ENCODE assay signal across 23 cellular contexts in genomic region chr20:46157076-46157592, GRCh38. TPM values are rescaled to one million over a fixed set of nuclear protein-coding genes. Genes with fewer than 3 reads are reported as not detected.
A peak's percentile ranks its signal among the peaks of the same experiment; 100 is the strongest.
DNase-seq lines count a peak whose midpoint lies in the region; ATAC-seq, FAIRE-seq and TF ChIP-seq lines count a peak whose summit lies in the region.
"Had no signal": no experiment of that assay in that cellular context is flagged by ENCODE, and none has a peak within 500 bp of the region (broad histone marks: within the 10 kb centered on the region; RNA-seq: fewer than 3 reads in every experiment).

No MANE protein-coding gene starts in this region.

- peaks cover 14% of the 10 kb centered on the region for H3K27me3 Mint-ChIP-seq in neural progenitor cell (ENCODE audit: insufficient read depth, low read depth)

- no peak for TF ChIP-seq RAD21 in HepG2 (CRISPR knock-in tag; IDR thresholded peaks at IDR 0.05)
- TF ChIP-seq RAD21 in K562 (CRISPR knock-in tag; conservative IDR thresholded peaks at IDR 0.05 in 1 of 2, IDR thresholded peaks at IDR 0.05 in 1 of 2) = no peak

- TF ChIP-seq EP300 in HepG2 (IDR thresholded peaks at IDR 0.05; ENCODE audit: low read depth in 2 of 2, low read length in 2 of 2) (no peak), HepG2 (CRISPR knock-in tag; IDR thresholded peaks at IDR 0.05; ENCODE audit: borderline replicate concordance) (no peak), K562 (IDR thresholded peaks at IDR 0.05; ENCODE audit: low read length) (no peak), ovary (IDR thresholded peaks at IDR 0.05) (no peak)

- peaks cover 4 to 50% of the 10 kb centered on the region in 2 experiments; a peak in 4 of 5 replicates for H3K27me3 ChIP-seq in HepG2 (ENCODE audit: control insufficient read depth in 1 of 2, insufficient read depth in 2 of 2, low read length in 2 of 2)
- H3K27me3 ChIP-seq in right lobe of liver = no peaks in the 10 kb centered on the region
- H3K27me3 ChIP-seq in K562 (ENCODE audit: control insufficient read depth in 2 of 2, insufficient read depth in 2 of 2, low read length in 2 of 2) = peaks cover 23 to 58% of the 10 kb centered on the region in 2 experiments; a peak in 3 of 5 replicates
- no peaks in the 10 kb centered on the region for H3K27me3 ChIP-seq in neural progenitor cell
- H3K27me3 ChIP-seq in ovary = no peaks in the 10 kb centered on the region
- H3K27me3 ChIP-seq: BLaER1 treated with 17β-estradiol and CSF1 and Interleukin-3, amounts not matched to agents 10 nM and 100 nM had no signal

- CTCF ChIA-PET in HepG2 (lab: Yijun Ruan, JAX; ENCODE audit: low intra/inter-chr PET ratio, low total read pairs) (no interaction called here), K562 (lab: Yijun Ruan, JAX; ENCODE audit: low intra/inter-chr PET ratio) (no interaction called here)

- H3K4me3 Mint-ChIP-seq in neural progenitor cell = no peak overlapping the region
- H3K4me3 Mint-ChIP-seq: B cell; CD4-positive, alpha-beta T cell; CD8-positive, alpha-beta T cell had no signal

- H3K4me2 ChIP-seq in HepG2 (ENCODE audit: low read depth, low read length) (no peak overlapping the region), K562 (ENCODE audit: insufficient read depth, low read length) (no peak overlapping the region), neural progenitor cell (peak overlapping the region; percentile 34)
- H3K4me2 ChIP-seq: A549 had no signal

- H3K9me3 Mint-ChIP-seq in neural progenitor cell = no peaks in the 10 kb centered on the region
- H3K9me3 Mint-ChIP-seq: CD4-positive, alpha-beta T cell; CD8-positive, alpha-beta T cell had no signal

- ATAC-seq in HepG2 (no peak), right lobe of liver (no peak), K562 (no peak)
- ATAC-seq: A549; CD8-positive, alpha-beta T cell had no signal

- peaks cover 4% of the 10 kb centered on the region for H3F3A ChIP-seq in neural progenitor cell (ENCODE audit: low read depth)

- no peaks in the 10 kb centered on the region for H3K9me3 ChIP-seq in HepG2 (ENCODE audit: low read length)
- no peaks in the 10 kb centered on the region for H3K9me3 ChIP-seq in right lobe of liver
- no peaks in the 10 kb centered on the region for H3K9me3 ChIP-seq in K562 (replicated peaks; ENCODE audit: control insufficient read depth, insufficient read depth, low read depth, low read length)
- H3K9me3 ChIP-seq in neural progenitor cell (ENCODE audit: low read depth) = no peaks in the 10 kb centered on the region
- H3K9me3 ChIP-seq in ovary = no peaks in the 10 kb centered on the region
- H3K9me3 ChIP-seq: A549; BLaER1 treated with 17β-estradiol and CSF1 and Interleukin-3, amounts not matched to agents 10 nM and 100 nM; Caco-2 had no signal

- no peak for TF ChIP-seq CTCF in HepG2 (CRISPR knock-in tag; IDR thresholded peaks at IDR 0.05)
- TF ChIP-seq CTCF in right lobe of liver (IDR thresholded peaks at IDR 0.05) = no peak
- no peak for TF ChIP-seq CTCF in K562 (IDR thresholded peaks at IDR 0.05 in 2 of 3, conservative IDR thresholded peaks at IDR 0.05 in 1 of 3; ENCODE audit: insufficient read depth in 2 of 3, low read depth in 1 of 3, low read length in 3 of 3)
- no peak for TF ChIP-seq CTCF in neural progenitor cell (IDR thresholded peaks at IDR 0.05)
- TF ChIP-seq CTCF in ovary (IDR thresholded peaks at IDR 0.05) = no peak

- no peak for FAIRE-seq in HepG2 (lab: Jason Lieb, UNC)
- no peak for FAIRE-seq in K562 (lab: Jason Lieb, UNC)
- FAIRE-seq: A549, D721Med, G401.6, GM12891 had no signal

- H2AFZ ChIP-seq in HepG2 (ENCODE audit: low read length) = no peak overlapping the region
- no peak overlapping the region for H2AFZ ChIP-seq in K562 (ENCODE audit: low read depth, low read length)
- no peak overlapping the region for H2AFZ ChIP-seq in neural progenitor cell (replicated peaks)

- H3K4me1 ChIP-seq in HepG2 (ENCODE audit: insufficient read depth, low read length) (peaks cover 9% of the 10 kb centered on the region; the same call in 1 of the 2 replicates), right lobe of liver (no peaks in the 10 kb centered on the region), K562 (replicated peaks in 1 of 2; ENCODE audit: control insufficient read depth in 2 of 2, insufficient read depth in 2 of 2, low read length in 2 of 2) (no peaks in the 10 kb centered on the region), neural progenitor cell (peaks cover 17% of the 10 kb centered on the region), ovary (ENCODE audit: insufficient read depth) (no peaks in the 10 kb centered on the region)
- H3K4me1 ChIP-seq: A549, Caco-2 had no signal

- no peaks in the 10 kb centered on the region for H3K36me3 Mint-ChIP-seq in neural progenitor cell
- H3K36me3 Mint-ChIP-seq: CD8-positive, alpha-beta T cell had no signal

- POLR2A ChIA-PET in HepG2 (lab: Yijun Ruan, JAX) = no interaction called here
- POLR2A ChIA-PET in K562 (lab: Yijun Ruan, JAX) = interaction anchor here (1.7 kb wide), 1 partner anchor 10 kb away, joined by 6 read pairs; no protein-coding TSS in a partner anchor

- TF ChIP-seq POLR2A in HepG2 (IDR thresholded peaks at IDR 0.05; ENCODE audit: insufficient read depth in 1 of 2, low read depth in 2 of 2, low read length in 2 of 2) (no peak), right lobe of liver (IDR thresholded peaks at IDR 0.05) (no peak), K562 (conservative IDR thresholded peaks at IDR 0.05) (no peak), ovary (IDR thresholded peaks at IDR 0.05) (no peak)

- H3K4me3 ChIP-seq in HepG2 (replicated peaks in 1 of 3; ENCODE audit: insufficient read depth in 1 of 3, low read depth in 2 of 3, low read length in 3 of 3) (no peak overlapping the region), right lobe of liver (no peak overlapping the region), K562 (no peak overlapping the region), neural progenitor cell (no peak overlapping the region), ovary (no peak overlapping the region)
- H3K4me3 ChIP-seq: A549; BLaER1 treated with 17β-estradiol and CSF1 and Interleukin-3, amounts not matched to agents 10 nM and 100 nM had no signal

- no peak for DNase-seq in HepG2 (ENCODE audit: low spot score)
- DNase-seq in right lobe of liver = no peak
- DNase-seq in K562 (ENCODE audit: extremely low read depth in 1 of 4, low spot score in 3 of 4) = no peak
- no peak for DNase-seq in neural progenitor cell (ENCODE audit: low spot score)
- DNase-seq in OCI-M2 (lab: John Stamatoyannopoulos, UW; ENCODE audit: unreplicated experiment) = no peak
- no peak for DNase-seq in NCI-H2107 (lab: John Stamatoyannopoulos, UW)
- no peak for DNase-seq in ovary
- DNase-seq: AML-193; Caco-2; Calu3; CD4-positive, alpha-beta T cell; CD8-positive, alpha-beta T cell; DMS79 treated with DMSO at 0.1 percent for 48 hours; GF-D8 had no signal

- in situ Hi-C loops in HepG2 (cut with HindIII; ENCODE audit: extremely low pct_ligation_motif_present, low pct_unique_long_range_greater_than_20kb) (no loop called here), K562 (cut with MboI) (no loop called here)

- H3K27ac Mint-ChIP-seq in neural progenitor cell = no peak overlapping the region
- H3K27ac Mint-ChIP-seq: B cell; CD4-positive, alpha-beta T cell; CD8-positive, alpha-beta T cell had no signal

- no peaks in the 10 kb centered on the region for H3K9me1 ChIP-seq in K562 (ENCODE audit: control insufficient read depth, insufficient read depth, low read length)

- peaks cover 21% of the 10 kb centered on the region for H3K4me1 Mint-ChIP-seq in neural progenitor cell
- H3K4me1 Mint-ChIP-seq: B cell had no signal

- BruUV-seq in HepG2 (replicated peaks; lab: Mats Ljungman, UMichigan) = no TSS peak
- BruUV-seq in K562 (replicated peaks; lab: Mats Ljungman, UMichigan) = no TSS peak

- H3K36me3 ChIP-seq in HepG2 (replicated peaks in 1 of 2; ENCODE audit: control insufficient read depth in 1 of 2, insufficient read depth in 2 of 2, low read length in 2 of 2) (no peaks in the 10 kb centered on the region), right lobe of liver (no peaks in the 10 kb centered on the region), K562 (ENCODE audit: control insufficient read depth, insufficient read depth, low read length) (no peaks in the 10 kb centered on the region), neural progenitor cell (no peaks in the 10 kb centered on the region), ovary (no peaks in the 10 kb centered on the region)
- H3K36me3 ChIP-seq: BLaER1 treated with 17β-estradiol and CSF1 and Interleukin-3, amounts not matched to agents 10 nM and 100 nM had no signal

- intact Hi-C loops in HepG2 (cut with micrococcal nuclease; ENCODE audit: unreplicated experiment) = no loop called here
- intact Hi-C loops in right lobe of liver (cut with DNase I) = no loop called here
- intact Hi-C loops in K562 (cut with micrococcal nuclease) = no loop called here
- intact Hi-C loops in ovary (cut with DNase I) = no loop called here

- H3K79me2 ChIP-seq in HepG2 (ENCODE audit: insufficient read depth, low read length) (no peaks in the 10 kb centered on the region), K562 (ENCODE audit: control insufficient read depth, insufficient read depth, low read length) (no peaks in the 10 kb centered on the region), neural progenitor cell (ENCODE audit: low read depth) (no peaks in the 10 kb centered on the region)

- H4K20me1 ChIP-seq in HepG2 (ENCODE audit: insufficient read depth, low read length) (no peaks in the 10 kb centered on the region; the same call in 1 of the 2 replicates), K562 (replicated peaks; ENCODE audit: control insufficient read depth, insufficient read depth, low read length) (no peaks in the 10 kb centered on the region; the same call in 1 of the 2 replicates), neural progenitor cell (ENCODE audit: low read depth) (no peaks in the 10 kb centered on the region)

- H3K9ac ChIP-seq in HepG2 (ENCODE audit: insufficient read depth, low read depth, low read length) (no peak overlapping the region), K562 (ENCODE audit: insufficient read depth in 1 of 2, low read depth in 2 of 2, low read length in 2 of 2) (no peak overlapping the region), neural progenitor cell (no peak overlapping the region)
- H3K9ac ChIP-seq: BLaER1 treated with 17β-estradiol and CSF1 and Interleukin-3, amounts not matched to agents 10 nM and 100 nM had no signal

- 15% methylated on average over 6 of the region's 6 CpGs for WGBS in HepG2 (ENCODE audit: low lambda C conversion rate)
- 40% methylated on average over 5 of the region's 6 CpGs for WGBS in right lobe of liver (ENCODE audit: insufficient coverage, low coverage, low lambda C conversion rate, missing lambda C conversion rate)
- 4% methylated on average over 6 of the region's 6 CpGs for WGBS in K562 (ENCODE audit: insufficient coverage, low coverage, missing lambda C conversion rate)
- WGBS in ovary, 3 donors = 43 to 56% (median 46%) methylated on average over 6 of the region's 6 CpGs

- H3K27ac ChIP-seq in HepG2 (ENCODE audit: extremely low read length, insufficient read depth, low read length) = no peak overlapping the region
- H3K27ac ChIP-seq in right lobe of liver = no peak overlapping the region
- no peak overlapping the region for H3K27ac ChIP-seq in K562 (ENCODE audit: extremely low read depth, low read depth, low read length)
- no peak overlapping the region for H3K27ac ChIP-seq in neural progenitor cell
- no peak overlapping the region for H3K27ac ChIP-seq in ovary
- H3K27ac ChIP-seq: 22Rv1; A549; BLaER1 treated with 17β-estradiol and CSF1 and Interleukin-3, amounts not matched to agents 10 nM and 100 nM; C4-2B had no signal

RNA-seq across cellular contexts. Expression of gene CD40, which starts 39.0 kb away (rescaled TPM):
- total RNA-seq in HepG2 (2016; rRNA removed; fragmentation: Illumina TruSeq; extraction: Trizol) (2.2 and 4.6 TPM in 2 replicates), right lobe of liver (10 to 100 TPM in 2 of 6 experiments, 1 to 10 TPM in 4; 8.8 to 11.7 (median 9.4) TPM), K562 (2014; rRNA removed) (1.5 and 1.6 TPM in 2 replicates), K562 (2014; rRNA removed; fragmentation: Illumina TruSeq; extraction: Trizol) (1.1 and 1.3 TPM in 2 replicates), K562 (2015; rRNA removed; fragmentation: Illumina TruSeq; extraction: Trizol) (0.64 and 0.76 TPM in 2 replicates), K562 (2021) (2.0 and 2.1 TPM in 2 replicates), neural progenitor cell (ENCODE audit: low replicate concordance) (11.0 and 14.0 TPM in 2 replicates), ovary (10 to 100 TPM; 14.4 to 28.0 (median 21.3) TPM)
- 1.6 and 2.0 TPM in 2 replicates for total RNA-seq in HepG2 (2016; cell fraction: cytosol; rRNA removed; fragmentation: Illumina TruSeq; extraction: Trizol; ENCODE audit: low read depth)
- 2.5 and 4.5 TPM in 2 replicates for total RNA-seq in HepG2 (2016; cell fraction: insoluble cytoplasmic fraction; rRNA removed; fragmentation: Illumina TruSeq; extraction: Trizol)
- total RNA-seq in HepG2 (2016; cell fraction: membrane; rRNA removed; fragmentation: Illumina TruSeq; extraction: Trizol) = 2.7 and 3.4 TPM in 2 replicates
- total RNA-seq in HepG2 (2016; cell fraction: nucleus; rRNA removed; fragmentation: Illumina TruSeq; extraction: Trizol) = 4.5 and 5.3 TPM in 2 replicates
- polyA plus RNA-seq in HepG2 (2011; rRNA removed) (13.4 TPM in 2 replicates), K562 (2011; rRNA removed) (2.2 and 3.7 TPM in 2 replicates), K562 (2014; fragmentation: Illumina TruSeq; extraction: Trizol) (1.9 TPM in 2 replicates), K562 (2014; fragmentation: Nextera tagmentation; extraction: Ambion mirVana) (1 to 10 TPM; 1.0 to 1.6 TPM), K562 (2014; rRNA removed) (2.3 and 2.9 TPM in 2 replicates), ovary (10 to 100 TPM; 21.6 to 35.7 TPM)
- 10.3 and 14.5 TPM in 2 replicates for polyA plus RNA-seq in HepG2 (2011; cell fraction: cytosol; rRNA removed)
- 11.5 and 13.3 TPM in 2 replicates for polyA plus RNA-seq in HepG2 (2011; cell fraction: nucleus; rRNA removed)
- polyA plus RNA-seq in HepG2 (2012) = 5.5 and 6.2 TPM in 2 replicates
- 1.8 and 2.2 TPM in 2 replicates for polyA plus RNA-seq in HepG2 (2016; cell fraction: cytosol; fragmentation: Illumina TruSeq; extraction: Trizol; ENCODE audit: low read depth)
- polyA plus RNA-seq in HepG2 (2016; cell fraction: insoluble cytoplasmic fraction; fragmentation: Illumina TruSeq; extraction: Trizol; ENCODE audit: low read depth) = 2.2 and 2.6 TPM in 2 replicates
- polyA plus RNA-seq in HepG2 (2016; cell fraction: membrane; fragmentation: Illumina TruSeq; extraction: Trizol; ENCODE audit: low read depth) = 1.6 and 2.6 TPM in 2 replicates
- polyA plus RNA-seq in HepG2 (2016; cell fraction: nucleus; fragmentation: Illumina TruSeq; extraction: Trizol; ENCODE audit: insufficient read depth, low read depth) = 7.9 and 9.2 TPM in 2 replicates
- 0.70 and 6.5 TPM in 2 replicates for polyA minus RNA-seq in HepG2 (2011; rRNA and poly(A)+ RNA removed; ENCODE audit: low replicate concordance)
- polyA minus RNA-seq in HepG2 (2011; cell fraction: cytosol; rRNA and poly(A)+ RNA removed) = 3.3 and 4.0 TPM in 2 replicates
- 4.8 and 5.8 TPM in 2 replicates for polyA minus RNA-seq in HepG2 (2011; cell fraction: nucleus; rRNA and poly(A)+ RNA removed)
- total RNA-seq in K562 (2011; cell fraction: chromatin; rRNA removed; ENCODE audit: low replicate concordance) = 2.4 and 5.1 TPM in 2 replicates
- 2.4 and 4.5 TPM in 2 replicates for total RNA-seq in K562 (2011; cell fraction: nucleolus; rRNA removed)
- total RNA-seq in K562 (2011; cell fraction: nucleoplasm; rRNA removed) = 5.8 and 6.6 TPM in 2 replicates
- polyA plus RNA-seq in K562 (2011; cell fraction: cytosol; rRNA removed) = 2.5 and 4.8 TPM in 2 replicates
- polyA plus RNA-seq in K562 (2011; cell fraction: nucleus; rRNA removed) = 3.0 and 4.6 TPM in 2 replicates
- 1.7 and 4.9 TPM in 2 replicates for polyA plus RNA-seq in K562 (2012)
- polyA minus RNA-seq in K562 (2011; rRNA and poly(A)+ RNA removed) = 0.75 and 1.5 TPM in 2 replicates
- 0.67 and 1.5 TPM in 2 replicates for polyA minus RNA-seq in K562 (2011; cell fraction: cytosol; rRNA and poly(A)+ RNA removed)
- polyA minus RNA-seq in K562 (2011; cell fraction: nucleus; rRNA and poly(A)+ RNA removed) = 0.89 and 2.4 TPM in 2 replicates
- total RNA-seq: A172, Caco-2 had no signal

Comparison
In these comparisons a context has a peak if more than half of its experiments do, and no peak if none do; other contexts are left out.
1. Of the 241 proteins assayed by ChIP-seq in both HepG2 and K562: peak only in HepG2: none; only in K562: ZFP36 and ZKSCAN8; in both: none; in neither: 239.